Comparison of ENCODE assay signal across 8 cellular contexts in the genomic region with DNA sequence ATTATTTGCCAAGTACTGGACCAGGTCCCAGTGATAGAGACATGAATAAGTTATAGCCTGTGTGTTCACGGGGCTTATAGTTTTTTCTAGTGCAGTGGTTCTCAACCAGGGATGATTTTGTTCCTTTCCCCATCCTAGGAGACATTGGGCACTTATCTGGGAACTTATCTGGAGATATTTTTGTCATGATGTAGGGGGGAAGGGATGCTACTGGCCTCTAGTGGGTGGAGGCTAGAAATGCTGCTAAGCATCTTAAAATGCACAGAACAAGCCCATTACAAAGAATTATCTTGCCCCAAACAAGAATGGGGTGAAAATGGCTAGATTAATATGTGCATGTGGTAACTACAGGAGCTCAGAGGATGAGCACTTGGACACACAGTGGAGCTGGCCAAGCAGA.
DNase-seq lines count a peak whose midpoint lies in the region; ATAC-seq, FAIRE-seq and TF ChIP-seq lines count a peak whose summit lies in the region.

No MANE protein-coding gene starts in this region.

- TF ChIP-seq POLR2A in endothelial cell of umbilical vein (IDR thresholded peaks at IDR 0.05; ENCODE audit: low read depth, low read length) = no peak

- H2AFZ ChIP-seq in endothelial cell of umbilical vein (ENCODE audit: low read depth, low read length) = no peak overlapping the region

- TF ChIP-seq RAD21 in Ishikawa (IDR thresholded peaks at IDR 0.05; ENCODE audit: low read depth) = peak; percentile 56

- WGBS in heart right ventricle, 2 donors = 80 to 85% methylated on average over 1 of the region's 1 CpG

- TF ChIP-seq EP300 in Ishikawa (IDR thresholded peaks at IDR 0.05; ENCODE audit: borderline replicate concordance) = no peak

- H4K20me1 ChIP-seq in endothelial cell of umbilical vein (replicated peaks; ENCODE audit: control insufficient read depth, extremely low read depth, insufficient read depth, low read length) = no peaks in the 10 kb centered on the region

- DNase-seq in heart right ventricle (no peak), Right ventricle myocardium superior (no peak), endothelial cell of umbilical vein (ENCODE audit: low read depth, low spot score) (peak; percentile 18), T1000 (lab: John Stamatoyannopoulos, UW) (no peak), LoVo (ENCODE audit: low spot score) (no peak), hippocampal formation (lab: John Stamatoyannopoulos, UW) (no peak)

- H3K4me1 ChIP-seq in heart right ventricle (peaks cover 0 to 1% (median 0%) of the 10 kb centered on the region in 9 donors), endothelial cell of umbilical vein (ENCODE audit: control insufficient read depth, extremely low read depth, insufficient read depth, low read length) (no peaks in the 10 kb centered on the region)

- H3K4me3 ChIP-seq in heart right ventricle (no peak overlapping the region), endothelial cell of umbilical vein (replicated peaks in 1 of 3; ENCODE audit: insufficient read depth in 1 of 3, low read depth in 1 of 3, low read length in 3 of 3) (no peak overlapping the region)

- ATAC-seq in heart right ventricle (no peak), Right ventricle myocardium superior (ENCODE audit: poor library complexity) (no peak)
- no peak for ATAC-seq in activated CD4-positive, CD25-positive, alpha-beta regulatory T cell treated with anti-CD3 and anti-CD28 coated beads, Interleukin-2, amount 50 U/mL, for 24 hours

- intact Hi-C loops in heart right ventricle (cut with DNase I) (no loop called here), Right ventricle myocardium superior (cut with DNase I) (no loop called here), endothelial cell of umbilical vein (cut with micrococcal nuclease) (loop anchor here (2.0 to 10.0 kb wide), 2 partner anchors 145 to 261 kb away; no protein-coding TSS in a partner anchor)

- H3K79me2 ChIP-seq in endothelial cell of umbilical vein (ENCODE audit: control insufficient read depth, insufficient read depth, low read length) = no peaks in the 10 kb centered on the region

- dilution Hi-C loops in endothelial cell of umbilical vein (cut with MboI; ENCODE audit: extremely low pct_ligation_motif_present, low sequenced_read_pairs) = no loop called here

- H3K9ac ChIP-seq in endothelial cell of umbilical vein (replicated peaks; ENCODE audit: extremely low read depth, insufficient read depth, low read length) = no peak overlapping the region

- no peak overlapping the region for H3K4me2 ChIP-seq in endothelial cell of umbilical vein (ENCODE audit: insufficient read depth, low read length)

- CTCF ChIA-PET in endothelial cell of umbilical vein (lab: Charles Lee) = interaction anchor here (0.6 to 1.2 kb wide), 4 partner anchors 7 to 73 kb away, joined by 3 to 4 read pairs (median 3); no protein-coding TSS in a partner anchor

- BruUV-seq in endothelial cell of umbilical vein (replicated peaks; lab: Mats Ljungman, UMichigan) = no TSS peak

- FAIRE-seq in endothelial cell of umbilical vein (lab: Jason Lieb, UNC) = no peak

- H3K27ac ChIP-seq in heart right ventricle = no peak overlapping the region
- no peak overlapping the region for H3K27ac ChIP-seq in endothelial cell of umbilical vein (ENCODE audit: insufficient read depth, low read depth, low read length)

- POLR2A ChIA-PET in endothelial cell of umbilical vein (lab: Charles Lee) = no interaction called here

- no peaks in the 10 kb centered on the region for H3K9me1 ChIP-seq in endothelial cell of umbilical vein (replicated peaks; ENCODE audit: control insufficient read depth, extremely low read depth, insufficient read depth, low read length)

- TF ChIP-seq CTCF in heart right ventricle (IDR thresholded peaks at IDR 0.05) (peak in 6 of 9 donors; percentile 9 to 43 (median 23)), endothelial cell of umbilical vein (IDR thresholded peaks at IDR 0.05; ENCODE audit: extremely low read depth in 1 of 2, insufficient read depth in 1 of 2, low read depth in 1 of 2, low read length in 2 of 2) (peak; percentile 36 to 53)

- H3K36me3 ChIP-seq in heart right ventricle (no peaks in the 10 kb centered on the region), endothelial cell of umbilical vein (ENCODE audit: control insufficient read depth in 2 of 2, extremely low read depth in 1 of 2, insufficient read depth in 2 of 2, low read length in 2 of 2) (no peaks in the 10 kb centered on the region)

- H3K9me3 ChIP-seq in heart right ventricle (no peaks in the 10 kb centered on the region), endothelial cell of umbilical vein (replicated peaks; ENCODE audit: control insufficient read depth, insufficient read depth, low read length) (no peaks in the 10 kb centered on the region)

- H3K27me3 ChIP-seq in heart right ventricle (peaks cover 0 to 30% (median 4%) of the 10 kb centered on the region in 7 donors), endothelial cell of umbilical vein (ENCODE audit: control insufficient read depth in 2 of 2, insufficient read depth in 2 of 2, low read length in 2 of 2) (no peaks in the 10 kb centered on the region)

TF ChIP-seq in Ishikawa, 13 proteins besides CTCF, POLR2A, EP300 and RAD21 (continues in another document):
- no peak for TF ChIP-seq TEAD4 (IDR thresholded peaks at IDR 0.05)
- TF ChIP-seq CEBPB (IDR thresholded peaks at IDR 0.05) = no peak
- TF ChIP-seq EGR1 (IDR thresholded peaks at IDR 0.05) = no peak
- TF ChIP-seq TAF1 (IDR thresholded peaks at IDR 0.05; ENCODE audit: low read depth) = no peak
- no peak for TF ChIP-seq FOXM1 (IDR thresholded peaks at IDR 0.05; ENCODE audit: borderline replicate concordance, low read depth)
- TF ChIP-seq, protein P1, sequence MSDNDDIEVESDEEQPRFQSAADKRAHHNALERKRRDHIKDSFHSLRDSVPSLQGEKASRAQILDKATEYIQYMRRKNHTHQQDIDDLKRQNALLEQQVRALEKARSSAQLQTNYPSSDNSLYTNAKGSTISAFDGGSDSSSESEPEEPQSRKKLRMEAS (IDR thresholded peaks at IDR 0.05) = no peak
- TF ChIP-seq, protein P2, sequence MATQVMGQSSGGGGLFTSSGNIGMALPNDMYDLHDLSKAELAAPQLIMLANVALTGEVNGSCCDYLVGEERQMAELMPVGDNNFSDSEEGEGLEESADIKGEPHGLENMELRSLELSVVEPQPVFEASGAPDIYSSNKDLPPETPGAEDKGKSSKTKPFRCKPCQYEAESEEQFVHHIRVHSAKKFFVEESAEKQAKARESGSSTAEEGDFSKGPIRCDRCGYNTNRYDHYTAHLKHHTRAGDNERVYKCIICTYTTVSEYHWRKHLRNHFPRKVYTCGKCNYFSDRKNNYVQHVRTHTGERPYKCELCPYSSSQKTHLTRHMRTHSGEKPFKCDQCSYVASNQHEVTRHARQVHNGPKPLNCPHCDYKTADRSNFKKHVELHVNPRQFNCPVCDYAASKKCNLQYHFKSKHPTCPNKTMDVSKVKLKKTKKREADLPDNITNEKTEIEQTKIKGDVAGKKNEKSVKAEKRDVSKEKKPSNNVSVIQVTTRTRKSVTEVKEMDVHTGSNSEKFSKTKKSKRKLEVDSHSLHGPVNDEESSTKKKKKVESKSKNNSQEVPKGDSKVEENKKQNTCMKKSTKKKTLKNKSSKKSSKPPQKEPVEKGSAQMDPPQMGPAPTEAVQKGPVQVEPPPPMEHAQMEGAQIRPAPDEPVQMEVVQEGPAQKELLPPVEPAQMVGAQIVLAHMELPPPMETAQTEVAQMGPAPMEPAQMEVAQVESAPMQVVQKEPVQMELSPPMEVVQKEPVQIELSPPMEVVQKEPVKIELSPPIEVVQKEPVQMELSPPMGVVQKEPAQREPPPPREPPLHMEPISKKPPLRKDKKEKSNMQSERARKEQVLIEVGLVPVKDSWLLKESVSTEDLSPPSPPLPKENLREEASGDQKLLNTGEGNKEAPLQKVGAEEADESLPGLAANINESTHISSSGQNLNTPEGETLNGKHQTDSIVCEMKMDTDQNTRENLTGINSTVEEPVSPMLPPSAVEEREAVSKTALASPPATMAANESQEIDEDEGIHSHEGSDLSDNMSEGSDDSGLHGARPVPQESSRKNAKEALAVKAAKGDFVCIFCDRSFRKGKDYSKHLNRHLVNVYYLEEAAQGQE (IDR thresholded peaks at IDR 0.05; ENCODE audit: low read depth) = no peak
- TF ChIP-seq TCF12 (IDR thresholded peaks at IDR 0.05; ENCODE audit: low read depth) = no peak

TF ChIP-seq in endothelial cell of umbilical vein, 7 proteins besides CTCF, POLR2A, EP300 and RAD21:
- TF ChIP-seq GATA2 (IDR thresholded peaks at IDR 0.05; ENCODE audit: insufficient read depth, insufficient read length, low read depth, low read length) = peak; percentile 61
- TF ChIP-seq, protein P1 (IDR thresholded peaks at IDR 0.05; ENCODE audit: insufficient read depth, insufficient read length) = no peak
TF ChIP-seq in endothelial cell of umbilical vein: peak in this region for 1.
